16 cellular contexts compared by ENCODE assay signal in the genomic region with DNA sequence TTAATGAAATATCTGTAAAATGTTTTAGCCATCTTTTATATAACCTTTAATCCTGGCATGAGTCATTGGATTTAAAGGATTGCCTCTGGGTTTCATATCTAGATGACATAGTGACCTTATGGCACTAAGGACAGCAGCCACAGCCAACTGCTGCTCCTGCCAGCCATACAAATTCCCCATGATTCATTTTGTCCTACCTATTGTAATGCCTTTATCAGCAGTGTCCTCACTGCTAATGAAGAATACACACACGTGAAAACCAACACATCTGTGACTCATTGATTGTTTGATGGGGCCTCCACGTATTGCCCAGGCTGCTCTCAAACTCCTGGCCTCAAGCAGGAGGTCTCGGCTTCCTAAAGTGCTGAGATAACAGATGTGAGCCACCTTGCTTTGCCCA. TPM values are rescaled to one million over a fixed set of nuclear protein-coding genes. Genes with fewer than 3 reads are reported as not detected.
DNase-seq lines count a peak whose midpoint lies in the region; ATAC-seq, FAIRE-seq and TF ChIP-seq lines count a peak whose summit lies in the region.
"Had no signal": no experiment of that assay in that cellular context is flagged by ENCODE, and none has a peak within 500 bp of the region (broad histone marks: within the 10 kb centered on the region; RNA-seq: fewer than 3 reads in every experiment).

No MANE protein-coding gene starts in this region.

- H3K27ac ChIP-seq in astrocyte (ENCODE audit: low read depth, low read length) (no peak overlapping the region), right lobe of liver (no peak overlapping the region)
- H3K27ac ChIP-seq: coronary artery had no signal

- peaks cover 2% of the 10 kb centered on the region for H3K27me3 Mint-ChIP-seq in astrocyte (ENCODE audit: low read depth, unreplicated experiment)

- TF ChIP-seq POLR2A in right lobe of liver (IDR thresholded peaks at IDR 0.05), result no peak

- H3K36me3 ChIP-seq in astrocyte (ENCODE audit: insufficient read depth, low read length), result no peaks in the 10 kb centered on the region
- H3K36me3 ChIP-seq in right lobe of liver, result no peaks in the 10 kb centered on the region

- H3K9me3 ChIP-seq in astrocyte (ENCODE audit: insufficient read depth, low read depth, low read length), result no peaks in the 10 kb centered on the region
- no peaks in the 10 kb centered on the region for H3K9me3 ChIP-seq in right lobe of liver

- H3K4me3 Mint-ChIP-seq in astrocyte (ENCODE audit: unreplicated experiment), result no peak overlapping the region
- H3K4me3 Mint-ChIP-seq: activated naive CD8-positive, alpha-beta T cell had no signal

- no peak overlapping the region for H3K27ac Mint-ChIP-seq in astrocyte (ENCODE audit: unreplicated experiment)
- H3K27ac Mint-ChIP-seq: activated naive CD8-positive, alpha-beta T cell had no signal

- H3K4me1 ChIP-seq in astrocyte (ENCODE audit: insufficient read depth, low read length) (no peaks in the 10 kb centered on the region), right lobe of liver (no peaks in the 10 kb centered on the region)

- no peaks in the 10 kb centered on the region for H3K79me2 ChIP-seq in astrocyte (ENCODE audit: insufficient read depth, low read length)

- DNase-seq in DMS53 treated with DMSO at 0.1 percent for 48 hours (lab: John Stamatoyannopoulos, UW; ENCODE audit: unreplicated experiment) (peak; percentile 57), LoVo (ENCODE audit: low spot score) (peak; percentile 36), astrocyte (ENCODE audit: low read depth) (peak; percentile 39), right lobe of liver (peak in 1 of 3 donors; percentile 25), Kasumi-1 (lab: John Stamatoyannopoulos, UW) (no peak)
- DNase-seq: NCI-H1105 treated with DMSO at 0.1 percent for 48 hours, NCI-H510A treated with DMSO at 0.1 percent for 48 hours, posterior cingulate gyrus, Right ventricle myocardium superior had no signal

- TF ChIP-seq CTCF in astrocyte (IDR thresholded peaks at IDR 0.05; ENCODE audit: insufficient read depth, low read depth, low read length) (no peak), right lobe of liver (IDR thresholded peaks at IDR 0.05) (no peak)

- no peak overlapping the region for H2AFZ ChIP-seq in astrocyte (ENCODE audit: low read depth, low read length)

- H3K4me3 ChIP-seq in astrocyte (ENCODE audit: insufficient read depth, low read depth, low read length), result no peak overlapping the region
- no peak overlapping the region for H3K4me3 ChIP-seq in right lobe of liver
- H3K4me3 ChIP-seq: coronary artery had no signal

- no peaks in the 10 kb centered on the region for H3K9me3 Mint-ChIP-seq in astrocyte (ENCODE audit: unreplicated experiment)

- H3K4me1 Mint-ChIP-seq in astrocyte (ENCODE audit: low read depth, unreplicated experiment), result peaks cover 3% of the 10 kb centered on the region

- no peak overlapping the region for H3K9ac ChIP-seq in astrocyte (ENCODE audit: low read length)

- 40% methylated on average over 3 of the region's 3 CpGs for WGBS in right lobe of liver (ENCODE audit: insufficient coverage, low coverage, low lambda C conversion rate, missing lambda C conversion rate)

- peak; percentile 43 to 98 (median 78) for ATAC-seq in right lobe of liver
- no peak for ATAC-seq in HG03565 (IDR thresholded peaks at IDR 0.05; ENCODE audit: unreplicated experiment)
- no peak for ATAC-seq in HG03457 (IDR thresholded peaks at IDR 0.05; ENCODE audit: unreplicated experiment)
- no peak for ATAC-seq in GM19452 (IDR thresholded peaks at IDR 0.05; ENCODE audit: unreplicated experiment)

- no peaks in the 10 kb centered on the region for H4K20me1 ChIP-seq in astrocyte (ENCODE audit: insufficient read depth, low read length)

- FAIRE-seq in astrocyte (lab: Jason Lieb, UNC), result no peak

- no peak overlapping the region for H3K4me2 ChIP-seq in astrocyte (ENCODE audit: low read length)

- H3K36me3 Mint-ChIP-seq in astrocyte (ENCODE audit: low read depth, unreplicated experiment), result peaks cover 2% of the 10 kb centered on the region

- no peaks in the 10 kb centered on the region for H3K27me3 ChIP-seq in astrocyte (ENCODE audit: insufficient read depth, low read length)
- H3K27me3 ChIP-seq in right lobe of liver, result no peaks in the 10 kb centered on the region

- intact Hi-C loops in right lobe of liver (cut with DNase I), result no loop called here

RNA-seq across cellular contexts. Expression of a gene that starts 1.8 kb away (rescaled TPM):
- total RNA-seq in astrocyte, result not detected in 2 replicates
- total RNA-seq in right lobe of liver, result not detected
- total RNA-seq: H4, Right ventricle myocardium superior had no signal

RNA-seq across cellular contexts. Expression of a gene that starts 45.3 kb away (rescaled TPM):
- total RNA-seq in astrocyte (not detected in 2 replicates), right lobe of liver (1 to 10 TPM in 2 of 6 experiments, under 1 TPM in 1, not detected in 3; 0.61 to 1.6 (median 1.5) TPM)
- total RNA-seq: H4, mononuclear cell, Right ventricle myocardium superior had no signal

Comparison
In these comparisons a context has a peak if more than half of its experiments do, and no peak if none do; other contexts are left out.
1. DNase-seq: peak in DMS53 treated with DMSO at 0.1 percent for 48 hours (single experiment), LoVo (single experiment) and astrocyte (single experiment); none in Kasumi-1 (0 of 2).
2. ATAC-seq: peak in right lobe of liver (4 of 4); none in HG03565 (single experiment), HG03457 (single experiment) and GM19452 (single experiment).